Comparison of ENCODE assay signal across 12 cellular contexts in the genomic region with DNA sequence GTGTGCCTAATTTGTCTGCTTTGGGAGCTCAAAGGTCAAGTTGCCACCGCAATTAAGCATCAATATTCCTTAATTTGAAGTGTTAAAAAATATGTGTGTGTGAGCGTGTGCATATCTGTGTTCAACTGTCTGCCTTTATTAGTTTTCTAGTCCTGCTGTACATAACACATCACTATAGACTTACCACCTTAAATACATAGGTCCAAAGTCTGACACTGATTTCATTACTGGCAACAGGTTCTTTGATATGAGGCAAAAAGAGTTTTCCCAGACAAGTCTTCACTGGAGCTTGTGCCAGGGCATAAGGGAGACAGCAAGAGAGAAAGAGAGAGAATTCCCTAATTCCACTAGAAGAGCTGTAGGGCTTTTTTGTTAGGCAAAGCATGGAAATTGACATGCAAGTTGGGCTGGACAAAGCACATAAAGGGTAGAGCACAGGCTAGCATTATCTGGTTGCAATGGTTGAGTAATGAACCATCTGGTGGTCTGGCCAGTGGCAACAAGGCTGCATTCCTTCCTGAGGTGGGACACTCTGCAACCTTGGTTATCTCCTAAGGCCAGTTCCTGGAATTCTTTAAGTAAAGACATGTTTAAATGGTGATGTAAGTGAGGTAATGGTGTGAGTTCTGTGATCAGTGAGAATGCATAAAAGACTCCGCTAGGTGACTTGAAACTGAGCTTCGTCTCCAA.
A peak's percentile ranks its signal among the peaks of the same experiment; 100 is the strongest.
DNase-seq lines count a peak whose midpoint lies in the region; ATAC-seq and TF ChIP-seq lines count a peak whose summit lies in the region.
"Had no signal": no experiment of that assay in that cellular context is flagged by ENCODE, and none has a peak within 500 bp of the region (broad histone marks: within the 10 kb centered on the region; RNA-seq: fewer than 3 reads in every experiment).

No MANE protein-coding gene starts in this region.

- H3K27me3 ChIP-seq in right atrium auricular region = no peaks in the 10 kb centered on the region

- no peaks in the 10 kb centered on the region for H3K36me3 ChIP-seq in right atrium auricular region

- DNase-seq in H4 (ENCODE audit: low spot score) = peak; percentile 34
- peak; percentile 87 for DNase-seq in amniotic epithelial cell (ENCODE audit: low read depth)
- DNase-seq in right atrium auricular region (ENCODE audit: low spot score) = no peak
- DNase-seq in renal cortical epithelial cell (ENCODE audit: low read depth) = peak; percentile 75
- no peak for DNase-seq in NCI-H510A (lab: John Stamatoyannopoulos, UW)
- DNase-seq in KG1 (lab: John Stamatoyannopoulos, UW) = no peak
- no peak for DNase-seq in T-helper 17 cell
- DNase-seq: CD8-positive, alpha-beta memory T cell; NCI-H1694; PC-3 had no signal

- peak overlapping the region; percentile 13 to 34 for H3K27ac ChIP-seq in right atrium auricular region

- H3K4me3 Mint-ChIP-seq in T-helper 17 cell = no peak overlapping the region
- H3K4me3 Mint-ChIP-seq: activated T-helper 17 cell treated with anti-CD3 and anti-CD28 coated beads, Interleukin-2, amount 50 U/mL, for 72 hours; CD8-positive, alpha-beta memory T cell had no signal

- H3K9me3 ChIP-seq in right atrium auricular region (no peaks in the 10 kb centered on the region), T-helper 17 cell (ENCODE audit: control insufficient read depth, low read length, poor library complexity, severe bottlenecking) (no peaks in the 10 kb centered on the region)

- no peak for ATAC-seq in GM21515 (IDR thresholded peaks at IDR 0.05; ENCODE audit: unreplicated experiment)
- no peak for ATAC-seq in T-helper 17 cell
- ATAC-seq: activated T-helper 17 cell treated with anti-CD3 and anti-CD28 coated beads, Interleukin-2, amount 50 U/mL, for 72 hours; PC-3 had no signal

- no peak for TF ChIP-seq CTCF in right atrium auricular region (IDR thresholded peaks at IDR 0.05)

- H3K4me1 ChIP-seq in right atrium auricular region = peaks cover 0 to 30% of the 10 kb centered on the region in 2 donors

- no peaks in the 10 kb centered on the region for H3K4me1 Mint-ChIP-seq in T-helper 17 cell
- H3K4me1 Mint-ChIP-seq: activated T-helper 17 cell treated with anti-CD3 and anti-CD28 coated beads, Interleukin-2, amount 50 U/mL, for 72 hours; CD8-positive, alpha-beta memory T cell had no signal

- H3K27me3 Mint-ChIP-seq in T-helper 17 cell = no peaks in the 10 kb centered on the region
- H3K27me3 Mint-ChIP-seq: activated T-helper 17 cell treated with anti-CD3 and anti-CD28 coated beads, Interleukin-2, amount 50 U/mL, for 72 hours; CD8-positive, alpha-beta memory T cell had no signal

- no peak overlapping the region for H3K4me3 ChIP-seq in right atrium auricular region

- H3K27ac Mint-ChIP-seq in T-helper 17 cell = no peak overlapping the region
- H3K27ac Mint-ChIP-seq: activated T-helper 17 cell treated with anti-CD3 and anti-CD28 coated beads, Interleukin-2, amount 50 U/mL, for 72 hours; CD8-positive, alpha-beta memory T cell had no signal

- no peaks in the 10 kb centered on the region for H3K36me3 Mint-ChIP-seq in T-helper 17 cell (ENCODE audit: low read depth)
- H3K36me3 Mint-ChIP-seq: CD8-positive, alpha-beta memory T cell had no signal

Comparison
In these comparisons a context has a peak if more than half of its experiments do, and no peak if none do; other contexts are left out.
1. DNase-seq: peak in H4 (single experiment), amniotic epithelial cell (single experiment) and renal cortical epithelial cell (single experiment); none in right atrium auricular region (single experiment), NCI-H510A (single experiment), KG1 (single experiment) and T-helper 17 cell (0 of 3).